8 cellular contexts compared by ENCODE assay signal in the genomic region with DNA sequence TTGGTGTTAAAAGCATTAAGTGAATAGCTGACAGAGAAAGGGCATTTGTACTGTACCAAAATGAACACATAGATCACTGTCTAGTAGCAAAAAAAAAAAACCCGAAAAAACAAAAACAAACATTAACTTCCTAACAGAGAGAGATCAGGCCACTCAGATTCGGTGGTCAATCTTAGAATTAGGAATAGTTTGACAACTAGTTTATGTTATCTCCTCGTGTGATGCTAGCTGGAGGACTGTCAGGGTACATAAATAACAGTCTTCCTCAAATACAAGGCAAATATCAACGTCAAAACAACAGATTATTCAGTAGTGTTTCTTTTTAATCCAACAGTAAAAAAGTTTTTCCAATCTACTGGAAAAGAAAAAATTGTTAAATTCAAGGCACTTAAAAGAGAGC. TPM values are rescaled to one million over a fixed set of nuclear protein-coding genes. Genes with fewer than 3 reads are reported as not detected.
A peak's percentile ranks its signal among the peaks of the same experiment; 100 is the strongest.
DNase-seq lines count a peak whose midpoint lies in the region; ATAC-seq, FAIRE-seq and TF ChIP-seq lines count a peak whose summit lies in the region.

No MANE protein-coding gene starts in this region.

- H2AFZ ChIP-seq in HCT116 (ENCODE audit: low read depth, low read length, poor library complexity, severe bottlenecking) = no peak overlapping the region

- no peaks in the 10 kb centered on the region for H3K27me3 ChIP-seq in HCT116 (ENCODE audit: insufficient read depth, low read length)
- no peaks in the 10 kb centered on the region for H3K27me3 ChIP-seq in iPS-15b (ENCODE audit: control insufficient read depth, insufficient read depth, low read length)

- H3K36me3 Mint-ChIP-seq in activated CD8-positive, alpha-beta T cell treated with anti-CD3 and anti-CD28 coated beads for 36 hours (ENCODE audit: low read depth) = peaks cover 37% of the 10 kb centered on the region
- peaks cover 45% of the 10 kb centered on the region for H3K36me3 Mint-ChIP-seq in stimulated activated effector memory CD8-positive, alpha-beta T cell treated with anti-CD3 and anti-CD28 coated beads, Interleukin-12 subunit alpha, Interleukin-12 subunit beta, amount 100 ng/mL, for 72 hours

- no peaks in the 10 kb centered on the region for H3K27me3 Mint-ChIP-seq in activated CD8-positive, alpha-beta T cell treated with anti-CD3 and anti-CD28 coated beads for 36 hours

- H3K9me2 ChIP-seq in HCT116 (ENCODE audit: insufficient read depth) = no peaks in the 10 kb centered on the region

- no TSS peak for BruUV-seq in HCT116 (replicated peaks; lab: Mats Ljungman, UMichigan)

- peaks cover 42% of the 10 kb centered on the region for H3K4me1 Mint-ChIP-seq in activated CD8-positive, alpha-beta T cell treated with anti-CD3 and anti-CD28 coated beads for 36 hours (ENCODE audit: low read depth)
- peaks cover 36% of the 10 kb centered on the region for H3K4me1 Mint-ChIP-seq in stimulated activated effector memory CD8-positive, alpha-beta T cell treated with anti-CD3 and anti-CD28 coated beads, Interleukin-12 subunit alpha, Interleukin-12 subunit beta, amount 100 ng/mL, for 72 hours

- peaks cover 59% of the 10 kb centered on the region for H3K79me2 ChIP-seq in HCT116 (ENCODE audit: insufficient read depth, low read length)

- no peak for FAIRE-seq in RCC 7860 (lab: Jason Lieb, UNC)

- intact Hi-C loops in HCT116 (cut with micrococcal nuclease) = no loop called here
- intact Hi-C loops in activated CD8-positive, alpha-beta T cell treated with anti-CD3 and anti-CD28 coated beads for 36 hours (cut with micrococcal nuclease) = loop anchor here (5.0 to 10.0 kb wide), 3 partner anchors 77 to 177 kb away; partner anchors contain the start of gene PSPC1

- no peak for TF ChIP-seq POLR2A in HCT116 (IDR thresholded peaks at IDR 0.05; ENCODE audit: borderline replicate concordance, extremely low read depth, insufficient read depth, insufficient read length)

- peak overlapping the region; percentile 85 for H3K9ac ChIP-seq in HCT116 (ENCODE audit: low read length)
- no peak overlapping the region for H3K9ac ChIP-seq in iPS-15b (ENCODE audit: low read depth, low read length)

- TF ChIP-seq CTCF in HCT116 (IDR thresholded peaks at IDR 0.05 in 2 of 3, conservative IDR thresholded peaks at IDR 0.05 in 1 of 3; ENCODE audit: borderline replicate concordance in 1 of 3, insufficient read depth in 1 of 3, low read depth in 2 of 3, low read length in 2 of 3) = no peak
- TF ChIP-seq CTCF in activated CD8-positive, alpha-beta T cell treated with anti-CD3 and anti-CD28 coated beads for 36 hours (IDR thresholded peaks at IDR 0.05) = no peak
- TF ChIP-seq CTCF in GM20000 (IDR thresholded peaks at IDR 0.05; ENCODE audit: extremely low read depth, missing control alignments) = no peak

- peak overlapping the region; percentile 99 for H3K27ac Mint-ChIP-seq in activated CD8-positive, alpha-beta T cell treated with anti-CD3 and anti-CD28 coated beads for 36 hours
- peak overlapping the region; percentile 93 for H3K27ac Mint-ChIP-seq in stimulated activated effector memory CD8-positive, alpha-beta T cell treated with anti-CD3 and anti-CD28 coated beads, Interleukin-12 subunit alpha, Interleukin-12 subunit beta, amount 100 ng/mL, for 72 hours

- H3K4me2 ChIP-seq in HCT116 (ENCODE audit: low read length) = peak overlapping the region; percentile 92

- POLR2A ChIA-PET in HCT116 (lab: Charles Lee) = interaction anchor here (1.5 kb wide), 1 partner anchor 15 kb away, joined by 4 read pairs; no protein-coding TSS in a partner anchor
- POLR2A ChIA-PET in activated CD8-positive, alpha-beta T cell treated with anti-CD3 and anti-CD28 coated beads for 36 hours (lab: Charles Lee) = interaction anchor here (1.1 to 2.9 kb wide), 5 partner anchors 11 to 96 kb away, joined by 3 to 9 read pairs (median 3); partner anchors contain the start of gene PSPC1

- no peak for TF ChIP-seq RAD21 in HCT116 (IDR thresholded peaks at IDR 0.05; ENCODE audit: low read depth)

- peak overlapping the region; percentile 79 to 90 for H3K4me3 ChIP-seq in HCT116 (replicated peaks in 1 of 2; ENCODE audit: low read depth in 1 of 2, low read length in 2 of 2)
- peak overlapping the region; percentile 73 for H3K4me3 ChIP-seq in iPS-15b (ENCODE audit: low read depth, low read length)

- H3K9me3 ChIP-seq in HCT116 (ENCODE audit: control insufficient read depth in 1 of 2, insufficient read depth in 1 of 2, low read depth in 1 of 2, low read length in 2 of 2) (no peaks in the 10 kb centered on the region), iPS-15b (ENCODE audit: control insufficient read depth, insufficient read depth, low read length) (no peaks in the 10 kb centered on the region)

- H3K9me3 Mint-ChIP-seq in activated CD8-positive, alpha-beta T cell treated with anti-CD3 and anti-CD28 coated beads for 36 hours = no peaks in the 10 kb centered on the region
- no peaks in the 10 kb centered on the region for H3K9me3 Mint-ChIP-seq in stimulated activated effector memory CD8-positive, alpha-beta T cell treated with anti-CD3 and anti-CD28 coated beads, Interleukin-12 subunit alpha, Interleukin-12 subunit beta, amount 100 ng/mL, for 72 hours

- H4K20me1 ChIP-seq in HCT116 (ENCODE audit: insufficient read depth) = no peaks in the 10 kb centered on the region

- DNase-seq in HCT116 (ENCODE audit: low read depth, low spot score) = no peak
- DNase-seq in activated CD8-positive, alpha-beta T cell treated with anti-CD3 and anti-CD28 coated beads for 36 hours = no peak
- no peak for DNase-seq in stimulated activated effector memory CD8-positive, alpha-beta T cell treated with anti-CD3 and anti-CD28 coated beads, Interleukin-12 subunit alpha, Interleukin-12 subunit beta, amount 100 ng/mL, for 72 hours (ENCODE audit: low spot score in 2 of 2)
- DNase-seq in NCI-H1417 treated with DMSO at 0.1 percent for 48 hours (lab: John Stamatoyannopoulos, UW) = no peak
- DNase-seq in GM20000 (ENCODE audit: low spot score) = no peak
- no peak for DNase-seq in RCC 7860 (ENCODE audit: low spot score)

- peak overlapping the region; percentile 98 for H3K27ac ChIP-seq in HCT116 (ENCODE audit: low read depth, low read length)

- H3K4me1 ChIP-seq in HCT116 (ENCODE audit: control insufficient read depth in 1 of 2, insufficient read depth in 2 of 2, low read length in 2 of 2) (peaks cover 23 to 41% of the 10 kb centered on the region in 2 experiments), iPS-15b (ENCODE audit: control insufficient read depth, insufficient read depth, low read length) (peaks cover 5% of the 10 kb centered on the region)

- peak overlapping the region; percentile 97 for H3K4me3 Mint-ChIP-seq in activated CD8-positive, alpha-beta T cell treated with anti-CD3 and anti-CD28 coated beads for 36 hours
- H3K4me3 Mint-ChIP-seq in stimulated activated effector memory CD8-positive, alpha-beta T cell treated with anti-CD3 and anti-CD28 coated beads, Interleukin-12 subunit alpha, Interleukin-12 subunit beta, amount 100 ng/mL, for 72 hours = peak overlapping the region; percentile 91

- RAD21 ChIA-PET in HCT116 (lab: Charles Lee; ENCODE audit: low non-redundant PET in 1 of 2, low total read pairs in 2 of 2, uncharacterized antibody in 2 of 2, unreplicated experiment in 2 of 2) = interaction anchor here in 1 of 2 experiments (0.6 kb wide), 1 partner anchor 92 kb away, joined by 5 read pairs; no protein-coding TSS in a partner anchor

- CTCF ChIA-PET in HCT116 (lab: Charles Lee) = interaction anchor here (1.0 kb wide), 1 partner anchor 44 kb away, joined by 3 read pairs; no protein-coding TSS in a partner anchor
- CTCF ChIA-PET in activated CD8-positive, alpha-beta T cell treated with anti-CD3 and anti-CD28 coated beads for 36 hours (lab: Charles Lee) = interaction anchor here (1.1 to 2.0 kb wide), 2 partner anchors 16 to 98 kb away, joined by 5 to 6 read pairs; no protein-coding TSS in a partner anchor

- H3K36me3 ChIP-seq in HCT116 (ENCODE audit: control insufficient read depth in 1 of 2, insufficient read depth in 2 of 2, low read length in 2 of 2) = no peaks in the 10 kb centered on the region; a peak in 1 of 4 replicates
- no peaks in the 10 kb centered on the region for H3K36me3 ChIP-seq in iPS-15b (ENCODE audit: control insufficient read depth, insufficient read depth, low read length)

- ATAC-seq in HCT116 (no peak), GM18861 (IDR thresholded peaks at IDR 0.05; ENCODE audit: unreplicated experiment) (no peak)
- no peak for ATAC-seq in activated CD8-positive, alpha-beta T cell treated with anti-CD3 and anti-CD28 coated beads for 36 hours
- ATAC-seq in stimulated activated effector memory CD8-positive, alpha-beta T cell treated with anti-CD3 and anti-CD28 coated beads, Interleukin-12 subunit alpha, Interleukin-12 subunit beta, amount 100 ng/mL, for 72 hours = no peak

TF ChIP-seq in HCT116, 20 proteins besides CTCF, POLR2A, EP300 and RAD21 (continues in another document):
- TF ChIP-seq ATF3 (IDR thresholded peaks at IDR 0.05) (no peak), SIN3A (IDR thresholded peaks at IDR 0.05; ENCODE audit: low read depth) (no peak), YY1 (IDR thresholded peaks at IDR 0.05; ENCODE audit: extremely low read depth, insufficient replicate concordance, low read depth, low read length) (no peak), POLR2AphosphoS5 (IDR thresholded peaks at IDR 0.05; ENCODE audit: low read depth, low read length) (no peak), CBX3 (IDR thresholded peaks at IDR 0.05; ENCODE audit: low read depth) (no peak), ZFX (IDR thresholded peaks at IDR 0.05) (no peak), CEBPB (IDR thresholded peaks at IDR 0.05; ENCODE audit: low read depth) (no peak), SRF (IDR thresholded peaks at IDR 0.05; ENCODE audit: low read depth) (no peak), ZNF274 (IDR thresholded peaks at IDR 0.05; ENCODE audit: low read depth, low read length) (no peak)

RNA-seq across cellular contexts. Expression of gene ZMYM5, which starts 1.7 kb away (rescaled TPM):
- total RNA-seq in HCT116 (2021; ENCODE audit: unreplicated experiment) = 9.6 TPM
- 2.6 and 4.9 TPM in 2 replicates for polyA plus RNA-seq in HCT116 (2012)
- 10 to 100 TPM; 10.1 to 10.4 TPM for total RNA-seq in activated CD8-positive, alpha-beta T cell treated with anti-CD3 and anti-CD28 coated beads for 36 hours
